In genomic region chr13:44240611-44241010, GRCh38 we compare ENCODE assay signal across 20 cellular contexts.
"Had no signal": no experiment of that assay in that cellular context is flagged by ENCODE, and none has a peak within 500 bp of the region (broad histone marks: within the 10 kb centered on the region; RNA-seq: fewer than 3 reads in every experiment).

No MANE protein-coding gene starts in this region.

- ATAC-seq: left colon; natural killer cell; pancreas; right lobe of liver; stimulated activated naive B cell treated with anti-CD40 and anti-IgM and Interleukin-4, amounts not matched to agents 10 μg/mL and 1 μg/mL and 100 μg/mL, for 72 hours; upper lobe of right lung had no signal

- H3K4me3 ChIP-seq: lung, pancreas, right lobe of liver, suprapubic skin, transverse colon, upper lobe of right lung, uterus had no signal

- H3K9me3 ChIP-seq: neutrophil, pancreas, right lobe of liver, suprapubic skin, transverse colon, upper lobe of right lung, uterus had no signal

- H3K27me3 ChIP-seq: pancreas, right lobe of liver, suprapubic skin, transverse colon, upper lobe of right lung, uterus had no signal

- H3K4me1 ChIP-seq: pancreas, right lobe of liver had no signal

- H3K36me3 ChIP-seq: neutrophil, pancreas, right lobe of liver, suprapubic skin, transverse colon, upper lobe of right lung, uterus had no signal

- H3K27ac ChIP-seq: neutrophil, pancreas, right lobe of liver, suprapubic skin, transverse colon, upper lobe of right lung had no signal

- DNase-seq: cortex of kidney; hypothalamus; immature natural killer cell; islet precursor cell; kidney glomerular epithelial cell; left colon; natural killer cell; pancreas; retina; right lobe of liver; small intestine; stimulated activated CD4-positive, alpha-beta T cell treated with anti-CD3 and anti-CD28 coated beads, Interleukin-15, amount 100 ng/mL, for 24 hours; stimulated activated CD4-positive, alpha-beta T cell treated with anti-CD3 and anti-CD28 coated beads, Interleukin-2, amount 100 ng/mL, for 48 hours; stimulated activated naive B cell treated with anti-CD40 and anti-IgM and Interleukin-4, amounts not matched to agents 10 μg/mL and 1 μg/mL and 100 μg/mL, for 72 hours; transverse colon; upper lobe of right lung; uterus had no signal
